ENCODE assay signal across 17 cellular contexts in genomic region chr4:16915956-16916355, GRCh38. TPM values are rescaled to one million over a fixed set of nuclear protein-coding genes. Genes with fewer than 3 reads are reported as not detected.
DNase-seq lines count a peak whose midpoint lies in the region; ATAC-seq, FAIRE-seq and TF ChIP-seq lines count a peak whose summit lies in the region.
"Had no signal": no experiment of that assay in that cellular context is flagged by ENCODE, and none has a peak within 500 bp of the region (broad histone marks: within the 10 kb centered on the region; RNA-seq: fewer than 3 reads in every experiment).

No MANE protein-coding gene starts in this region.

- peak overlapping the region; percentile 54 for H3K27ac Mint-ChIP-seq in neural progenitor cell
- H3K27ac Mint-ChIP-seq in activated naive CD8-positive, alpha-beta T cell treated with anti-CD3 and anti-CD28 coated beads, Interleukin-2, amount 50 U/mL, for 24 hours: no peak overlapping the region
- H3K27ac Mint-ChIP-seq: CD4-positive, alpha-beta memory T cell had no signal

- WGBS in H1 (ENCODE audit: extremely low coverage in 1 of 2, insufficient coverage in 1 of 2, insufficient read length in 1 of 2, insufficient replicate concordance in 2 of 2, low coverage in 1 of 2, low lambda C conversion rate in 2 of 2, missing lambda C conversion rate in 1 of 2), 2 experiments: 90% methylated on average over 4 of the region's 4 CpGs; no CpG with 5 or more reads in 1 of the 2 experiments

- H3K79me1 ChIP-seq in H1 (ENCODE audit: low read depth, low read length): no peaks in the 10 kb centered on the region

- H3K9me3 Mint-ChIP-seq in neural progenitor cell: peaks cover 8% of the 10 kb centered on the region
- no peaks in the 10 kb centered on the region for H3K9me3 Mint-ChIP-seq in activated naive CD8-positive, alpha-beta T cell treated with anti-CD3 and anti-CD28 coated beads, Interleukin-2, amount 50 U/mL, for 24 hours
- H3K9me3 Mint-ChIP-seq: CD4-positive, alpha-beta memory T cell had no signal

- intact Hi-C loops in left ventricle myocardium superior (cut with micrococcal nuclease): loop anchor here (5.0 kb wide), 1 partner anchor 406 kb away; no protein-coding TSS in a partner anchor

- 0 out of 2 replicates have a peak overlapping the region, but pooled peaks have one; percentile 35 for H2BK5ac ChIP-seq in H1 (ENCODE audit: low read depth, low read length)

- H4K8ac ChIP-seq in H1 (ENCODE audit: extremely low read depth, insufficient read depth, low read length): no peak overlapping the region

- no peak overlapping the region for H3K56ac ChIP-seq in H1 (replicated peaks; ENCODE audit: insufficient read length, low read depth, low read length)

- TF ChIP-seq POLR2A in H1 (IDR thresholded peaks at IDR 0.05; ENCODE audit: control extremely low read depth in 1 of 2, low read depth in 2 of 2, low read length in 2 of 2): no peak

- H3K36me3 Mint-ChIP-seq in neural progenitor cell: no peaks in the 10 kb centered on the region
- no peaks in the 10 kb centered on the region for H3K36me3 Mint-ChIP-seq in activated naive CD8-positive, alpha-beta T cell treated with anti-CD3 and anti-CD28 coated beads, Interleukin-2, amount 50 U/mL, for 24 hours (ENCODE audit: low read depth)
- H3K36me3 Mint-ChIP-seq: CD4-positive, alpha-beta memory T cell had no signal

- no peak for TF ChIP-seq RAD21 in H1 (IDR thresholded peaks at IDR 0.05 in 1 of 2, conservative IDR thresholded peaks at IDR 0.05 in 1 of 2; ENCODE audit: low read depth in 2 of 2, low read length in 2 of 2)

- no peaks in the 10 kb centered on the region for H3K23me2 ChIP-seq in H1 (ENCODE audit: low read depth, low read length)

- no peak overlapping the region for H2AK5ac ChIP-seq in H1 (ENCODE audit: low read depth, low read length)

- no peak overlapping the region for H2BK12ac ChIP-seq in H1 (ENCODE audit: low read depth, low read length)

- peak overlapping the region; percentile 1 for H2BK120ac ChIP-seq in H1 (replicated peaks; ENCODE audit: low read depth, low read length)

- H3K27me3 ChIP-seq in H1 (replicated peaks in 1 of 4; ENCODE audit: control insufficient read depth in 3 of 4, extremely low read depth in 1 of 4, insufficient read depth in 3 of 4, low read length in 3 of 4): no peaks in the 10 kb centered on the region
- H3K27me3 ChIP-seq in neural progenitor cell: no peaks in the 10 kb centered on the region
- H3K27me3 ChIP-seq: BE2C; BLaER1 treated with 17β-estradiol and CSF1 and Interleukin-3, amounts not matched to agents 10 nM and 100 nM had no signal

- H3K4me2 ChIP-seq in H1 (ENCODE audit: insufficient read depth in 1 of 2, low read depth in 2 of 2, low read length in 2 of 2): no peak overlapping the region
- H3K4me2 ChIP-seq in neural progenitor cell: no peak overlapping the region
- H3K4me2 ChIP-seq: A549; BLaER1 treated with 17β-estradiol and CSF1 and Interleukin-3, amounts not matched to agents 10 nM and 100 nM had no signal

- H3K79me2 ChIP-seq in H1 (ENCODE audit: control insufficient read depth in 1 of 2, insufficient read depth in 2 of 2, low read length in 2 of 2) (no peaks in the 10 kb centered on the region), neural progenitor cell (ENCODE audit: low read depth) (no peaks in the 10 kb centered on the region)

- no peak overlapping the region for H4K5ac ChIP-seq in H1 (ENCODE audit: insufficient read length, low read depth, low read length)

- no peak overlapping the region for H3K4me3 Mint-ChIP-seq in neural progenitor cell
- no peak overlapping the region for H3K4me3 Mint-ChIP-seq in activated naive CD8-positive, alpha-beta T cell treated with anti-CD3 and anti-CD28 coated beads, Interleukin-2, amount 50 U/mL, for 24 hours
- H3K4me3 Mint-ChIP-seq: CD4-positive, alpha-beta memory T cell had no signal

- DNase-seq in H1 (ENCODE audit: low read depth in 1 of 2, low spot score in 2 of 2) (no peak), left kidney (ENCODE audit: low read depth, low spot score) (peak; percentile 60), neural progenitor cell (ENCODE audit: low spot score) (no peak), dedifferentiated amniotic fluid mesenchymal stem cell (ENCODE audit: extremely low spot score) (no peak), middle frontal gyrus (ENCODE audit: extremely low spot score, low spot score) (no peak), left ventricle myocardium superior (no peak)
- DNase-seq in activated naive CD8-positive, alpha-beta T cell treated with anti-CD3 and anti-CD28 coated beads, Interleukin-2, amount 50 U/mL, for 24 hours: no peak
- DNase-seq: DMS79 treated with DMSO at 0.1 percent for 48 hours, GF-D8, GOT3, HCEC 1CT had no signal

- H4K91ac ChIP-seq in H1 (replicated peaks; ENCODE audit: insufficient read length, low read length): no peak overlapping the region

- H3K4ac ChIP-seq in H1 (replicated peaks; ENCODE audit: insufficient read length, low read depth, low read length): peak overlapping the region; percentile 1

- H2AFZ ChIP-seq in H1 (ENCODE audit: low read length) (no peak overlapping the region), neural progenitor cell (replicated peaks) (no peak overlapping the region)

- H3K23ac ChIP-seq in H1 (ENCODE audit: insufficient read length): no peak overlapping the region

- H3K4me3 ChIP-seq in H1 (ENCODE audit: extremely low read depth in 1 of 4, insufficient read depth in 2 of 4, low read depth in 3 of 4, low read length in 4 of 4): no peak overlapping the region
- H3K4me3 ChIP-seq in neural progenitor cell: no peak overlapping the region
- H3K4me3 ChIP-seq: A549; BLaER1 treated with 17β-estradiol and CSF1 and Interleukin-3, amounts not matched to agents 10 nM and 100 nM had no signal

- no peak overlapping the region for H3K27ac ChIP-seq in H1 (ENCODE audit: low read depth, low read length)
- H3K27ac ChIP-seq in neural progenitor cell: no peak overlapping the region
- H3K27ac ChIP-seq: A549; BLaER1 treated with 17β-estradiol and CSF1 and Interleukin-3, amounts not matched to agents 10 nM and 100 nM had no signal

- CTCF ChIA-PET in H1 (lab: Charles Lee; ENCODE audit: partially characterized antibody): interaction anchor here (0.6 to 4.0 kb wide), 27 partner anchors 9 to 532 kb away, joined by 3 to 35 read pairs (median 6); partner anchors contain the start of gene LDB2

- H3F3A ChIP-seq in neural progenitor cell (ENCODE audit: low read depth): peaks cover 5% of the 10 kb centered on the region

- no peak for ATAC-seq in activated naive CD8-positive, alpha-beta T cell treated with anti-CD3 and anti-CD28 coated beads, Interleukin-2, amount 50 U/mL, for 24 hours
- no peak for ATAC-seq in left ventricle myocardium superior

- H3K36me3 ChIP-seq in H1 (ENCODE audit: control insufficient read depth in 2 of 4, insufficient read depth in 4 of 4, low read length in 3 of 4) (no peaks in the 10 kb centered on the region), neural progenitor cell (no peaks in the 10 kb centered on the region)
- H3K36me3 ChIP-seq: BE2C; BLaER1 treated with 17β-estradiol and CSF1 and Interleukin-3, amounts not matched to agents 10 nM and 100 nM had no signal

- TF ChIP-seq EP300 in H1 (IDR thresholded peaks at IDR 0.05; ENCODE audit: borderline replicate concordance in 1 of 2, low read depth in 2 of 2, low read length in 2 of 2): no peak

- H3K18ac ChIP-seq in H1 (ENCODE audit: extremely low read depth, low read length): no peak overlapping the region

- no peak for TF ChIP-seq CTCF in H1 (IDR thresholded peaks at IDR 0.05; ENCODE audit: control extremely low read depth in 1 of 3, insufficient read depth in 1 of 3, low read depth in 1 of 3, low read length in 3 of 3)
- TF ChIP-seq CTCF in neural progenitor cell (IDR thresholded peaks at IDR 0.05): no peak

- peaks cover 3% of the 10 kb centered on the region in 2 experiments; a peak in 2 of 4 replicates for H3K9me3 ChIP-seq in H1 (ENCODE audit: insufficient read depth in 2 of 2, low read depth in 1 of 2, low read length in 1 of 2)
- H3K9me3 ChIP-seq in neural progenitor cell (ENCODE audit: low read depth): no peaks in the 10 kb centered on the region
- H3K9me3 ChIP-seq: A549, BE2C had no signal

- no peak overlapping the region for H3K14ac ChIP-seq in H1 (ENCODE audit: insufficient read length)

- peaks cover 2% of the 10 kb centered on the region for H3K27me3 Mint-ChIP-seq in neural progenitor cell (ENCODE audit: insufficient read depth, low read depth)
- no peaks in the 10 kb centered on the region for H3K27me3 Mint-ChIP-seq in activated naive CD8-positive, alpha-beta T cell treated with anti-CD3 and anti-CD28 coated beads, Interleukin-2, amount 50 U/mL, for 24 hours
- H3K27me3 Mint-ChIP-seq: CD4-positive, alpha-beta memory T cell had no signal

- H3K4me1 Mint-ChIP-seq in neural progenitor cell: peaks cover 11% of the 10 kb centered on the region
- H3K4me1 Mint-ChIP-seq in activated naive CD8-positive, alpha-beta T cell treated with anti-CD3 and anti-CD28 coated beads, Interleukin-2, amount 50 U/mL, for 24 hours: no peaks in the 10 kb centered on the region

- H3K4me1 ChIP-seq in H1 (replicated peaks in 1 of 4; ENCODE audit: control insufficient read depth in 3 of 4, insufficient read depth in 4 of 4, low read length in 3 of 4): peaks cover 0 to 10% (median 4%) of the 10 kb centered on the region in 4 experiments; a peak in 6 of 7 replicates
- peaks cover 10% of the 10 kb centered on the region for H3K4me1 ChIP-seq in neural progenitor cell
- H3K4me1 ChIP-seq: A549, BE2C had no signal

- no peak overlapping the region for H3K9ac ChIP-seq in H1 (replicated peaks in 1 of 4; ENCODE audit: extremely low read depth in 1 of 4, low read depth in 3 of 4, low read length in 3 of 4)
- H3K9ac ChIP-seq in neural progenitor cell: no peak overlapping the region
- H3K9ac ChIP-seq: BLaER1 treated with 17β-estradiol and CSF1 and Interleukin-3, amounts not matched to agents 10 nM and 100 nM had no signal

- no peak overlapping the region for H2BK20ac ChIP-seq in H1 (ENCODE audit: low read length)

- no peak for FAIRE-seq in H1 (lab: Jason Lieb, UNC)
- FAIRE-seq: A549 had no signal

- no peak overlapping the region for H2BK15ac ChIP-seq in H1 (ENCODE audit: low read length)

- POLR2A ChIA-PET in H1 (lab: Charles Lee; ENCODE audit: partially characterized antibody): interaction anchor here (0.7 to 1.4 kb wide), 4 partner anchors 12 to 130 kb away, joined by 3 to 5 read pairs (median 3); no protein-coding TSS in a partner anchor

- H4K20me1 ChIP-seq in H1 (replicated peaks in 1 of 2; ENCODE audit: control insufficient read depth in 1 of 2, insufficient read depth in 2 of 2, low read length in 2 of 2) (no peaks in the 10 kb centered on the region), neural progenitor cell (ENCODE audit: low read depth) (no peaks in the 10 kb centered on the region)
- H4K20me1 ChIP-seq: BLaER1 treated with 17β-estradiol and CSF1 and Interleukin-3, amounts not matched to agents 10 nM and 100 nM had no signal

RNA-seq across cellular contexts. Expression of gene LDB2, which starts 17.5 kb away (rescaled TPM):
- total RNA-seq in H1 (2021; fragmentation: NEBNext Ultra II Directional; extraction: Animal tissue kit (Norgen Biotek cat#: 25700)): 42.7 and 57.0 TPM in 2 replicates
- polyA plus RNA-seq in H1 (2011; rRNA removed): 72.5 and 140 TPM in 2 replicates
- polyA plus RNA-seq in H1 (2011; cell fraction: cytosol; rRNA removed): 109 TPM
- 120 TPM for polyA plus RNA-seq in H1 (2011; cell fraction: nucleus; rRNA removed)
- 58.9 to 71.0 TPM (median 65.0 TPM) in 4 replicates for polyA plus RNA-seq in H1 (2012, experiment 1 of 2)
- 5.7 TPM for polyA plus RNA-seq in H1 (2012, experiment 2 of 2)
- polyA plus RNA-seq in H1 (2013, experiment 1 of 2): 64.5 TPM
- polyA plus RNA-seq in H1 (2013, experiment 2 of 2): 66.8 TPM
- 584 and 647 TPM in 2 replicates for polyA minus RNA-seq in H1 (2011; rRNA and poly(A)+ RNA removed)
- polyA minus RNA-seq in H1 (2011; cell fraction: cytosol; rRNA and poly(A)+ RNA removed): 58.2 TPM
- polyA minus RNA-seq in H1 (2011; cell fraction: nucleus; rRNA and poly(A)+ RNA removed): 605 TPM
- total RNA-seq in neural progenitor cell (ENCODE audit: low replicate concordance) (13.2 and 24.3 TPM in 2 replicates), left ventricle myocardium superior (27.4 TPM)
- total RNA-seq: Calu3; CD4-positive, alpha-beta memory T cell; G401 had no signal
- polyA plus RNA-seq: A549; CD4-positive, alpha-beta memory T cell had no signal
